Comparison of ENCODE assay signal across 10 cellular contexts in the genomic region with DNA sequence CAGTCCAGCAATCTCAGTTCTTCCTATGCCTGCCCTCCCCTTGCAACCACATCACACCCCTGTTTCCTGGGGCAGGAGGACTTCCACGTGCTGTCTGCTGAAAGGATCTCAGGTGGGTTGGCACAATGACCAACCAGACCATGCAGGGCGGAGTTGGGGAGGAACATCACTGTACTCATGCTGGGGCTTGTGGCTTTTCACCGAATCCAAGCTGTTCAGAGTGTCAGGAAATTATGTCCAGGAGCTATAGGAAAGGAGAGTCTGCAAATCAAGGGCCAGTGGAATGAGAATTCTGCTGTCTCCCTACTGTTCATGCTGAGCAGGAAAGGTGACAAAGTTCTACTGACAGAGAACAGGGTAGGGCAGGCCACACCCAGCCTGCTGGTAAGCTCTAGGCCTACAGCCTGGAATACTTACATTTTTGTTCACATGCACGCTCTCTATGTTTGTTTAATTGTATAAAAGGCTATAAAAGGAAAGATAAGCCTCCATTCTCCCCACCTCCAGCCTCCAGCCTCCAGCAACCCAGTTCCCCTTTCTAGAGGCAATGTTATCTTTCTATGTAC. TPM values are rescaled to one million over a fixed set of nuclear protein-coding genes. Genes with fewer than 3 reads are reported as not detected.
A peak's percentile ranks its signal among the peaks of the same experiment; 100 is the strongest.
DNase-seq lines count a peak whose midpoint lies in the region; ATAC-seq and TF ChIP-seq lines count a peak whose summit lies in the region.
"Had no signal": no experiment of that assay in that cellular context is flagged by ENCODE, and none has a peak within 500 bp of the region (broad histone marks: within the 10 kb centered on the region; RNA-seq: fewer than 3 reads in every experiment).

No MANE protein-coding gene starts in this region.

- peaks cover 10% of the 10 kb centered on the region for H3K27me3 Mint-ChIP-seq in neural progenitor cell (ENCODE audit: insufficient read depth, low read depth)

- peaks cover 24% of the 10 kb centered on the region for H3K4me1 Mint-ChIP-seq in neural progenitor cell

- H3K4me2 ChIP-seq in MM.1S (ENCODE audit: low read depth, low read length) (peak overlapping the region; percentile 47), neural progenitor cell (no peak overlapping the region)

- H3K36me3 Mint-ChIP-seq in neural progenitor cell = no peaks in the 10 kb centered on the region

- H3K9me3 ChIP-seq in MM.1S (replicated peaks; ENCODE audit: insufficient read depth, low read length) (no peaks in the 10 kb centered on the region), colonic mucosa (no peaks in the 10 kb centered on the region), neural progenitor cell (ENCODE audit: low read depth) (no peaks in the 10 kb centered on the region)

- H3K9ac ChIP-seq in MM.1S (ENCODE audit: low read length) (peak overlapping the region; percentile 23), colonic mucosa (ENCODE audit: low read depth in 2 of 2, low read length in 2 of 2) (peak overlapping the region; percentile 44 to 72), neural progenitor cell (no peak overlapping the region)

- intact Hi-C loops in colonic mucosa (cut with DNase I) = no loop called here

- no peaks in the 10 kb centered on the region for H3K9me3 Mint-ChIP-seq in neural progenitor cell

- H3K27ac ChIP-seq in MM.1S (ENCODE audit: low read length) (peak overlapping the region; percentile 83; the same call in 1 of the 2 replicates), colonic mucosa (peak overlapping the region; percentile 91), neural progenitor cell (no peak overlapping the region)
- H3K27ac ChIP-seq: HL-60 had no signal

- H3K27ac Mint-ChIP-seq in neural progenitor cell = peak overlapping the region; percentile 50

- no peak overlapping the region for H3K4me3 Mint-ChIP-seq in neural progenitor cell

- H3K27me3 ChIP-seq in MM.1S (replicated peaks; ENCODE audit: insufficient read depth, low read length) = no peaks in the 10 kb centered on the region
- no peaks in the 10 kb centered on the region for H3K27me3 ChIP-seq in colonic mucosa
- H3K27me3 ChIP-seq in neural progenitor cell = no peaks in the 10 kb centered on the region

- no peaks in the 10 kb centered on the region for H3K9me2 ChIP-seq in MM.1S (replicated peaks; ENCODE audit: insufficient read depth, low read length)

- H3K36me3 ChIP-seq in MM.1S (replicated peaks; ENCODE audit: insufficient read depth, low read length) (no peaks in the 10 kb centered on the region), colonic mucosa (no peaks in the 10 kb centered on the region), neural progenitor cell (no peaks in the 10 kb centered on the region)

- H3F3A ChIP-seq in MM.1S (ENCODE audit: insufficient read depth, low read length) = peaks cover 21% of the 10 kb centered on the region
- no peaks in the 10 kb centered on the region for H3F3A ChIP-seq in neural progenitor cell (ENCODE audit: low read depth)

- H3K4me1 ChIP-seq in MM.1S (ENCODE audit: low read length) (peaks cover 32% of the 10 kb centered on the region), colonic mucosa (peaks cover 26% of the 10 kb centered on the region), neural progenitor cell (no peaks in the 10 kb centered on the region)

- DNase-seq in DMS153 treated with DMSO at 0.1 percent for 48 hours (lab: John Stamatoyannopoulos, UW; ENCODE audit: unreplicated experiment) (peak; percentile 4), MM.1S (no peak), colonic mucosa (peak; percentile 82), neural progenitor cell (ENCODE audit: low spot score) (no peak), NCI-H2196 treated with DMSO at 0.1 percent for 48 hours (lab: John Stamatoyannopoulos, UW; ENCODE audit: unreplicated experiment) (no peak), NCI-H510A treated with DMSO at 0.1 percent for 48 hours (lab: John Stamatoyannopoulos, UW) (no peak)
- DNase-seq: amniotic stem cell had no signal

- ATAC-seq in GM19023 (IDR thresholded peaks at IDR 0.05; ENCODE audit: unreplicated experiment) = no peak

- H2AFZ ChIP-seq in MM.1S (ENCODE audit: low read length) (no peak overlapping the region), neural progenitor cell (replicated peaks) (no peak overlapping the region)

- no peak overlapping the region; the same call in 1 of the 2 replicates for H3K4me3 ChIP-seq in MM.1S (ENCODE audit: low read length)
- H3K4me3 ChIP-seq in colonic mucosa = no peak overlapping the region
- H3K4me3 ChIP-seq in neural progenitor cell = no peak overlapping the region

- H3K79me2 ChIP-seq in MM.1S (ENCODE audit: low read length) (no peaks in the 10 kb centered on the region), neural progenitor cell (ENCODE audit: low read depth) (no peaks in the 10 kb centered on the region)

- TF ChIP-seq CTCF in MM.1S (IDR thresholded peaks at IDR 0.05; ENCODE audit: low read length) (no peak), colonic mucosa (IDR thresholded peaks at IDR 0.05) (no peak), neural progenitor cell (IDR thresholded peaks at IDR 0.05) (no peak)

- H4K20me1 ChIP-seq in MM.1S (ENCODE audit: insufficient read depth, low read length) (no peaks in the 10 kb centered on the region), neural progenitor cell (ENCODE audit: low read depth) (no peaks in the 10 kb centered on the region)

RNA-seq across cellular contexts. Expression of a gene that starts 1.7 kb away (rescaled TPM):
- total RNA-seq in colonic mucosa (10 to 100 TPM in 1 of 2 donors, 1 to 10 TPM in 1; 1.9 to 11.1 TPM), neural progenitor cell (ENCODE audit: low replicate concordance) (not detected in 2 replicates)
- total RNA-seq: pulmonary artery endothelial cell had no signal

RNA-seq across cellular contexts. Expression of a gene that starts 28.3 kb away (rescaled TPM):
- total RNA-seq in colonic mucosa = 10 to 100 TPM in 1 of 2 donors, 1 to 10 TPM in 1; 9.9 to 40.7 TPM
- total RNA-seq in neural progenitor cell (ENCODE audit: low replicate concordance) = not detected in 2 replicates

RNA-seq across cellular contexts. Expression of a gene that starts 49.4 kb away (rescaled TPM):
- 10 to 100 TPM in 1 of 2 donors, 1 to 10 TPM in 1; 3.8 to 13.2 TPM for total RNA-seq in colonic mucosa
- 4.6 and 8.0 TPM in 2 replicates for total RNA-seq in neural progenitor cell (ENCODE audit: low replicate concordance)

RNA-seq across cellular contexts. Expression of a gene that starts 59.0 kb away (rescaled TPM):
- total RNA-seq in colonic mucosa (under 1 TPM in 1 of 2 donors, not detected in 1; 0.24 TPM), neural progenitor cell (ENCODE audit: low replicate concordance) (not detected in 2 replicates)
- total RNA-seq: pulmonary artery endothelial cell had no signal

Comparison
In these comparisons a context has a peak if more than half of its experiments do, and no peak if none do; other contexts are left out.
1. DNase-seq: peak in DMS153 treated with DMSO at 0.1 percent for 48 hours (single experiment) and colonic mucosa (single experiment); none in MM.1S (single experiment), neural progenitor cell (single experiment), NCI-H2196 treated with DMSO at 0.1 percent for 48 hours (single experiment) and NCI-H510A treated with DMSO at 0.1 percent for 48 hours (single experiment).
2. RNA of a gene that starts 28.3 kb away (total RNA-seq): 9.9 to 40.7 TPM in colonic mucosa; not detected in neural progenitor cell; every median in the first group is over 10 times any median in the second.